Comparison of ENCODE assay signal across 9 cellular contexts in genomic region chr11:35106595-35106994, GRCh38. TPM values are rescaled to one million over a fixed set of nuclear protein-coding genes. Genes with fewer than 3 reads are reported as not detected.
DNase-seq lines count a peak whose midpoint lies in the region; ATAC-seq and TF ChIP-seq lines count a peak whose summit lies in the region.
"Had no signal": no experiment of that assay in that cellular context is flagged by ENCODE, and none has a peak within 500 bp of the region (broad histone marks: within the 10 kb centered on the region; RNA-seq: fewer than 3 reads in every experiment).

No MANE protein-coding gene starts in this region.

- H3K36me3 Mint-ChIP-seq in activated T-helper 17 cell treated with anti-CD3 and anti-CD28 coated beads, Interleukin-2, amount 50 U/mL, for 72 hours (ENCODE audit: low read depth): no peaks in the 10 kb centered on the region
- peaks cover 5% of the 10 kb centered on the region for H3K36me3 Mint-ChIP-seq in activated CD4-positive, alpha-beta memory T cell treated with anti-CD3 and anti-CD28 coated beads, Interleukin-2, amount 10 ng/mL, durations not matched to agents 7 days and 5 days (ENCODE audit: low read depth)

- POLR2A ChIA-PET in activated CD4-positive, alpha-beta memory T cell treated with anti-CD3 and anti-CD28 coated beads, Interleukin-2, amount 10 ng/mL, durations not matched to agents 7 days and 5 days (lab: Charles Lee): interaction anchor here (1.5 kb wide), 1 partner anchor 32 kb away, joined by 4 read pairs; the partner anchor contains the start of gene CD44

- H3K4me1 ChIP-seq in HAP-1: no peaks in the 10 kb centered on the region
- peaks cover 11 to 38% (median 34%) of the 10 kb centered on the region in 4 donors for H3K4me1 ChIP-seq in esophagus muscularis mucosa

- peak overlapping the region; percentile 12 for H3K4me3 Mint-ChIP-seq in activated T-helper 17 cell treated with anti-CD3 and anti-CD28 coated beads, Interleukin-2, amount 50 U/mL, for 72 hours
- H3K4me3 Mint-ChIP-seq in activated CD4-positive, alpha-beta memory T cell treated with anti-CD3 and anti-CD28 coated beads, Interleukin-2, amount 10 ng/mL, durations not matched to agents 7 days and 5 days: no peak overlapping the region

- TF ChIP-seq EP300 in esophagus muscularis mucosa (IDR thresholded peaks at IDR 0.05): no peak

- TF ChIP-seq POLR2A in esophagus muscularis mucosa (IDR thresholded peaks at IDR 0.05; ENCODE audit: low read depth): no peak

- H3K4me3 ChIP-seq in HAP-1: no peak overlapping the region
- no peak overlapping the region for H3K4me3 ChIP-seq in esophagus muscularis mucosa

- CTCF ChIA-PET in activated CD4-positive, alpha-beta memory T cell treated with anti-CD3 and anti-CD28 coated beads, Interleukin-2, amount 10 ng/mL, durations not matched to agents 7 days and 5 days (lab: Charles Lee): no interaction called here

- no peak for TF ChIP-seq CTCF in GM20000 (IDR thresholded peaks at IDR 0.05; ENCODE audit: extremely low read depth, missing control alignments)
- no peak for TF ChIP-seq CTCF in esophagus muscularis mucosa (IDR thresholded peaks at IDR 0.05)

- peaks cover 37% of the 10 kb centered on the region for H3K4me1 Mint-ChIP-seq in activated T-helper 17 cell treated with anti-CD3 and anti-CD28 coated beads, Interleukin-2, amount 50 U/mL, for 72 hours
- peaks cover 28% of the 10 kb centered on the region for H3K4me1 Mint-ChIP-seq in activated CD4-positive, alpha-beta memory T cell treated with anti-CD3 and anti-CD28 coated beads, Interleukin-2, amount 10 ng/mL, durations not matched to agents 7 days and 5 days

- intact Hi-C loops in esophagus muscularis mucosa (cut with DNase I): no loop called here

- H3K36me3 ChIP-seq in HAP-1 (replicated peaks) (no peaks in the 10 kb centered on the region), esophagus muscularis mucosa (no peaks in the 10 kb centered on the region)

- H3K27ac ChIP-seq in esophagus muscularis mucosa (replicated peaks in 1 of 4): no peak overlapping the region

- H3K9me3 ChIP-seq in HAP-1: no peaks in the 10 kb centered on the region
- no peaks in the 10 kb centered on the region for H3K9me3 ChIP-seq in esophagus muscularis mucosa

- no peaks in the 10 kb centered on the region for H3K27me3 ChIP-seq in HAP-1 (ENCODE audit: low read depth)
- no peaks in the 10 kb centered on the region for H3K27me3 ChIP-seq in esophagus muscularis mucosa

- no peak for DNase-seq in activated CD4-positive, alpha-beta memory T cell treated with anti-CD3 and anti-CD28 coated beads, Interleukin-2, amount 10 ng/mL, durations not matched to agents 7 days and 5 days
- DNase-seq in HAP-1 (ENCODE audit: low spot score in 2 of 2) (no peak), GM20000 (ENCODE audit: low spot score) (no peak), esophagus muscularis mucosa (ENCODE audit: extremely low spot score) (no peak)
- DNase-seq: NCI-H774 had no signal

- WGBS in esophagus muscularis mucosa: 71% methylated on average over 2 of the region's 2 CpGs

- no peaks in the 10 kb centered on the region for H3K9me3 Mint-ChIP-seq in activated T-helper 17 cell treated with anti-CD3 and anti-CD28 coated beads, Interleukin-2, amount 50 U/mL, for 72 hours
- H3K9me3 Mint-ChIP-seq in activated CD4-positive, alpha-beta memory T cell treated with anti-CD3 and anti-CD28 coated beads, Interleukin-2, amount 10 ng/mL, durations not matched to agents 7 days and 5 days: peaks cover 3% of the 10 kb centered on the region

- H3K27ac Mint-ChIP-seq in activated T-helper 17 cell treated with anti-CD3 and anti-CD28 coated beads, Interleukin-2, amount 50 U/mL, for 72 hours: peak overlapping the region; percentile 3
- no peak overlapping the region for H3K27ac Mint-ChIP-seq in activated CD4-positive, alpha-beta memory T cell treated with anti-CD3 and anti-CD28 coated beads, Interleukin-2, amount 10 ng/mL, durations not matched to agents 7 days and 5 days

- in situ Hi-C loops in HAP-1 (cut with MboI; ENCODE audit: low sequenced_read_pairs): no loop called here

- ATAC-seq in GM18498 (IDR thresholded peaks at IDR 0.05; ENCODE audit: unreplicated experiment) (peak; percentile 84), GM21381 (IDR thresholded peaks at IDR 0.05; ENCODE audit: unreplicated experiment) (peak; percentile 81), HG03354 (IDR thresholded peaks at IDR 0.05; ENCODE audit: poor library complexity, severe bottlenecking, unreplicated experiment) (peak; percentile 66)
- no peak for ATAC-seq in activated T-helper 17 cell treated with anti-CD3 and anti-CD28 coated beads, Interleukin-2, amount 50 U/mL, for 72 hours (replicated peaks)

- no peaks in the 10 kb centered on the region for H3K27me3 Mint-ChIP-seq in activated T-helper 17 cell treated with anti-CD3 and anti-CD28 coated beads, Interleukin-2, amount 50 U/mL, for 72 hours
- H3K27me3 Mint-ChIP-seq in activated CD4-positive, alpha-beta memory T cell treated with anti-CD3 and anti-CD28 coated beads, Interleukin-2, amount 10 ng/mL, durations not matched to agents 7 days and 5 days: no peaks in the 10 kb centered on the region

RNA-seq across cellular contexts. Expression of gene CD44, which starts 32.4 kb away (rescaled TPM):
- total RNA-seq in activated T-helper 17 cell treated with anti-CD3 and anti-CD28 coated beads, Interleukin-2, amount 50 U/mL, for 72 hours: 100 to 1,000 TPM; 408 to 664 TPM
- 100 to 1,000 TPM; 634 to 645 TPM for total RNA-seq in activated CD4-positive, alpha-beta memory T cell treated with anti-CD3 and anti-CD28 coated beads, Interleukin-2, amount 10 ng/mL, durations not matched to agents 7 days and 5 days
- 100 to 1,000 TPM; 212 to 292 (median 275) TPM for total RNA-seq in esophagus muscularis mucosa
